10 cellular contexts compared by ENCODE assay signal in genomic region chr18:63624863-63625262, GRCh38. TPM values are rescaled to one million over a fixed set of nuclear protein-coding genes. Genes with fewer than 3 reads are reported as not detected.
"Had no signal": no experiment of that assay in that cellular context is flagged by ENCODE, and none has a peak within 500 bp of the region (broad histone marks: within the 10 kb centered on the region; RNA-seq: fewer than 3 reads in every experiment).

No MANE protein-coding gene starts in this region.

- ATAC-seq: HepG2, K562 had no signal

- H3K27ac ChIP-seq: HL-60, KMS-11 had no signal

- H3K4me3 ChIP-seq: K562 had no signal

- DNase-seq: IMR-90, KBM-7, KG1 had no signal

- H3K27ac Mint-ChIP-seq: IgD-negative memory B cell had no signal

- H3K27me3 Mint-ChIP-seq: IgD-negative memory B cell had no signal

- H3K4me3 Mint-ChIP-seq: IgD-negative memory B cell had no signal

- H3K4me1 Mint-ChIP-seq: IgD-negative memory B cell had no signal

RNA-seq across cellular contexts. Expression of gene SERPINB4, which starts 19.2 kb away (rescaled TPM):
- total RNA-seq: HepG2, HT-29, HT1080, IMR-90, K562 had no signal

RNA-seq across cellular contexts. Expression of gene SERPINB3, which starts 36.8 kb away (rescaled TPM):
- total RNA-seq: HepG2, HT-29, HT1080, IMR-90, K562 had no signal

RNA-seq across cellular contexts. Expression of gene SERPINB13, which starts 37.7 kb away (rescaled TPM):
- total RNA-seq: HepG2, HT-29, HT1080, IMR-90, K562 had no signal
